In the genomic region with DNA sequence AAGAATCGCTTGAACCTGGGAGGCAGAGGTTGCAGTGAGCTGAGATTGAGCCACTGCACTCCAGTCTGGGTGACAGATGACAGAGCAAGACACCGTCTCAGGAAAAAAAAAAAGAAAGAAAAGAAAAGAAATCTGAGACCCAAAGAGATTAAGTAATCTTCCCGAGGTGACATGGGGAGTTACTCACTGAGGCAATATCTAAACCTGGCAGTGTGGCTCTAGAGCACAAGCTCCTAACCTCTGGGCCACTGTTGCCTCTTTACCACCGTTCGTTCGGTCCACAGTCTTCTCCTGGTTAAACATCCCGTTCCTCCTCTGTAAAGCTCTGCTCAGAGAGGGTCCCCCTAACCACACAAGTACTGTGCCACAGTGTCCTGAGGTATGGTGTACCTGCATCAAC, we compare ENCODE assay signal across 14 cellular contexts. TPM values are rescaled to one million over a fixed set of nuclear protein-coding genes. Genes with fewer than 3 reads are reported as not detected.
DNase-seq lines count a peak whose midpoint lies in the region; ATAC-seq and TF ChIP-seq lines count a peak whose summit lies in the region.
"Had no signal": no experiment of that assay in that cellular context is flagged by ENCODE, and none has a peak within 500 bp of the region (broad histone marks: within the 10 kb centered on the region; RNA-seq: fewer than 3 reads in every experiment).

No MANE protein-coding gene starts in this region.

- CTCF ChIA-PET in CD8-positive, alpha-beta T cell (lab: Charles Lee), result interaction anchor here (6.0 kb wide), 1 partner anchor 13 kb away, joined by 57 read pairs; no protein-coding TSS in a partner anchor

- H3K9me3 ChIP-seq in CD8-positive, alpha-beta T cell (ENCODE audit: low read length), result no peaks in the 10 kb centered on the region
- H3K9me3 ChIP-seq in MM.1S (replicated peaks; ENCODE audit: insufficient read depth, low read length), result no peaks in the 10 kb centered on the region
- H3K9me3 ChIP-seq: breast epithelium, left lung, right atrium auricular region had no signal

- no peak overlapping the region for H2AFZ ChIP-seq in MM.1S (ENCODE audit: low read length)

- POLR2A ChIA-PET in CD8-positive, alpha-beta T cell (lab: Charles Lee), result interaction anchor here (0.6 to 2.5 kb wide), 6 partner anchors 8 to 80 kb away, joined by 3 to 24 read pairs (median 5); partner anchors contain the start of genes ELOA, GALE, LYPLA2 and PITHD1

- no peaks in the 10 kb centered on the region for H3K27me3 Mint-ChIP-seq in CD8-positive, alpha-beta T cell (ENCODE audit: low read depth)
- H3K27me3 Mint-ChIP-seq in nephron progenitor cell (ENCODE audit: low read depth, poor library complexity), result no peaks in the 10 kb centered on the region

- peak overlapping the region; percentile 80; the same call in 1 of the 2 replicates for H3K4me2 ChIP-seq in MM.1S (ENCODE audit: low read depth, low read length)

- no peaks in the 10 kb centered on the region for H3K36me3 ChIP-seq in CD8-positive, alpha-beta T cell (ENCODE audit: insufficient read depth, low read length)
- no peaks in the 10 kb centered on the region for H3K36me3 ChIP-seq in MM.1S (replicated peaks; ENCODE audit: insufficient read depth, low read length)
- H3K36me3 ChIP-seq: breast epithelium had no signal

- peak overlapping the region; percentile 71 for H3K27ac Mint-ChIP-seq in CD8-positive, alpha-beta T cell
- H3K27ac Mint-ChIP-seq in nephron progenitor cell, result no peak overlapping the region

- no peak overlapping the region for H3K27ac ChIP-seq in CD8-positive, alpha-beta T cell (ENCODE audit: low read depth, low read length)
- H3K27ac ChIP-seq in MM.1S (ENCODE audit: low read length) (no peak overlapping the region), coronary artery (no peak overlapping the region)

- no peak overlapping the region for H3K4me3 ChIP-seq in CD8-positive, alpha-beta T cell (ENCODE audit: low read depth, low read length)
- H3K4me3 ChIP-seq in MM.1S (ENCODE audit: low read length) (no peak overlapping the region), coronary artery (peak overlapping the region; percentile 94)

- no peak overlapping the region for H3K9ac ChIP-seq in MM.1S (ENCODE audit: low read length)

- ATAC-seq in CD8-positive, alpha-beta T cell, result no peak
- ATAC-seq in HG02588 (IDR thresholded peaks at IDR 0.05; ENCODE audit: unreplicated experiment), result no peak
- ATAC-seq in GM19328 (IDR thresholded peaks at IDR 0.05; ENCODE audit: unreplicated experiment), result no peak
- ATAC-seq: left lung had no signal

- H3K9me3 Mint-ChIP-seq in CD8-positive, alpha-beta T cell, result no peaks in the 10 kb centered on the region
- H3K9me3 Mint-ChIP-seq in nephron progenitor cell, result no peaks in the 10 kb centered on the region

- no peaks in the 10 kb centered on the region for H3K9me2 ChIP-seq in MM.1S (replicated peaks; ENCODE audit: insufficient read depth, low read length)

- peaks cover 18% of the 10 kb centered on the region for H3K36me3 Mint-ChIP-seq in CD8-positive, alpha-beta T cell
- H3K36me3 Mint-ChIP-seq in nephron progenitor cell (ENCODE audit: low read depth), result peaks cover 5% of the 10 kb centered on the region

- H4K20me1 ChIP-seq in MM.1S (ENCODE audit: insufficient read depth, low read length), result no peaks in the 10 kb centered on the region

- no peaks in the 10 kb centered on the region for H3F3A ChIP-seq in MM.1S (ENCODE audit: insufficient read depth, low read length)

- no peaks in the 10 kb centered on the region for H3K27me3 ChIP-seq in CD8-positive, alpha-beta T cell (ENCODE audit: insufficient read depth, low read length)
- H3K27me3 ChIP-seq in MM.1S (replicated peaks; ENCODE audit: insufficient read depth, low read length), result no peaks in the 10 kb centered on the region
- H3K27me3 ChIP-seq: breast epithelium, left lung, right atrium auricular region had no signal

- intact Hi-C loops in CD8-positive, alpha-beta T cell (cut with DNase I, micrococcal nuclease), result loop anchor here in 1 of 2 experiments (2.0 to 10.0 kb wide), 2 partner anchors 15 to 49 kb away; partner anchors contain the start of gene PITHD1

- H3K4me3 Mint-ChIP-seq in CD8-positive, alpha-beta T cell, result peak overlapping the region; percentile 50
- H3K4me3 Mint-ChIP-seq in nephron progenitor cell, result peak overlapping the region; percentile 99

- DNase-seq in CD8-positive, alpha-beta T cell, result no peak
- DNase-seq in MM.1S, result no peak
- DNase-seq in coronary artery (ENCODE audit: low spot score), result no peak
- DNase-seq in nephron progenitor cell, result no peak
- no peak for DNase-seq in anterior cingulate cortex (lab: John Stamatoyannopoulos, UW)
- no peak for DNase-seq in stimulated activated CD8-positive, alpha-beta memory T cell treated with anti-CD3 and anti-CD28 coated beads, Interleukin-4, amount 100 ng/mL, for 48 hours
- DNase-seq: activated CD4-positive, alpha-beta T cell treated with anti-CD3 and anti-CD28 coated beads, Interleukin-2, amount 50 U/mL, for 1 hour; left lung; NCI-H446; SHP77 treated with DMSO at 0.1 percent for 48 hours had no signal

- peaks cover 10% of the 10 kb centered on the region for H3K4me1 ChIP-seq in CD8-positive, alpha-beta T cell (ENCODE audit: insufficient read depth, low read length)
- H3K4me1 ChIP-seq in MM.1S (ENCODE audit: low read length), result 0 out of 2 replicates have a peak, but pooled peaks cover 7% of the 10 kb centered on the region
- H3K4me1 ChIP-seq: breast epithelium had no signal

- TF ChIP-seq CTCF in CD8-positive, alpha-beta T cell (IDR thresholded peaks at IDR 0.05), result no peak
- TF ChIP-seq CTCF in MM.1S (IDR thresholded peaks at IDR 0.05; ENCODE audit: low read length) (no peak), coronary artery (IDR thresholded peaks at IDR 0.05) (no peak), nephron progenitor cell (IDR thresholded peaks at IDR 0.05) (no peak)

- peaks cover 16% of the 10 kb centered on the region for H3K79me2 ChIP-seq in MM.1S (ENCODE audit: low read length)

- peaks cover 28% of the 10 kb centered on the region for H3K4me1 Mint-ChIP-seq in CD8-positive, alpha-beta T cell (ENCODE audit: low read depth)
- peaks cover 16% of the 10 kb centered on the region for H3K4me1 Mint-ChIP-seq in nephron progenitor cell

RNA-seq across cellular contexts. Expression of gene HMGCL, which starts 1.5 kb away (rescaled TPM):
- 10 to 100 TPM in 1 of 2 experiments, 1 to 10 TPM in 1; 9.2 to 10.2 TPM for total RNA-seq in CD8-positive, alpha-beta T cell

RNA-seq across cellular contexts. Expression of gene GALE, which starts 23.2 kb away (rescaled TPM):
- total RNA-seq in CD8-positive, alpha-beta T cell, result 1 to 10 TPM; 4.6 to 4.7 TPM

RNA-seq across cellular contexts. Expression of gene LYPLA2, which starts 32.8 kb away (rescaled TPM):
- total RNA-seq in CD8-positive, alpha-beta T cell, result 10 to 100 TPM; 39.3 to 40.4 TPM

RNA-seq across cellular contexts. Expression of gene FUCA1, which starts 44.3 kb away (rescaled TPM):
- total RNA-seq in CD8-positive, alpha-beta T cell, result 1 to 10 TPM; 5.3 to 5.7 TPM

RNA-seq across cellular contexts. Expression of gene PITHD1, which starts 45.5 kb away (rescaled TPM):
- 100 to 1,000 TPM; 112 to 117 TPM for total RNA-seq in CD8-positive, alpha-beta T cell
